In genomic region chr22:45009881-45010531, GRCh38 we compare ENCODE assay signal across 1 cellular context.
A peak's percentile ranks its signal among the peaks of the same experiment; 100 is the strongest.
TF ChIP-seq lines count a peak whose summit lies in the region.

Gene PHF21B, minus strand, starts transcription at chr22:45010005. Its CDS starts 456 bp downstream, at chr22:45009549.

TF ChIP-seq in HEK293, 187 proteins besides CTCF, POLR2A, EP300 and RAD21 (continued from another document and continues in another):
- TF ChIP-seq PRDM6 (tag by site-specific recombination; IDR thresholded peaks at IDR 0.05) (no peak), KLF10 (tag by site-specific recombination; IDR thresholded peaks at IDR 0.05) (peak; percentile 16; the same call in 1 of the 2 replicates), ZFHX2 (tag by site-specific recombination; conservative IDR thresholded peaks at IDR 0.05) (no peak), ZNF548 (tag by site-specific recombination; IDR thresholded peaks at IDR 0.05) (no peak), ZNF366 (tag by site-specific recombination; conservative IDR thresholded peaks at IDR 0.05) (peak; percentile 63), ZNF660 (tag by site-specific recombination; IDR thresholded peaks at IDR 0.05) (no peak), PRDM1 (tag by site-specific recombination; IDR thresholded peaks at IDR 0.05) (peak; percentile 67; the same call in 1 of the 2 replicates), TSHZ1 (tag by site-specific recombination; IDR thresholded peaks at IDR 0.05; ENCODE audit: borderline replicate concordance) (no peak), ZBTB20 (tag by site-specific recombination; IDR thresholded peaks at IDR 0.05) (peak; percentile 77), ZEB2 (tag by site-specific recombination; IDR thresholded peaks at IDR 0.05) (peak; percentile 64), ZNF473 (tag by site-specific recombination; IDR thresholded peaks at IDR 0.05) (no peak), SP7 (tag by site-specific recombination; IDR thresholded peaks at IDR 0.05) (peak; percentile 63; the same call in 1 of the 2 replicates), ZNF580 (tag by site-specific recombination; IDR thresholded peaks at IDR 0.05) (no peak), ZNF292 (tag by site-specific recombination; IDR thresholded peaks at IDR 0.05; ENCODE audit: borderline replicate concordance, low read depth) (no peak), ZNF211 (tag by site-specific recombination; IDR thresholded peaks at IDR 0.05; ENCODE audit: low read depth) (no peak), ZNF571 (tag by site-specific recombination; IDR thresholded peaks at IDR 0.05) (no peak), ZNF776 (tag by site-specific recombination; IDR thresholded peaks at IDR 0.05; ENCODE audit: borderline replicate concordance) (no peak), ZNF394 (tag by site-specific recombination; IDR thresholded peaks at IDR 0.05; ENCODE audit: borderline replicate concordance) (no peak), PRDM2 (tag by site-specific recombination; IDR thresholded peaks at IDR 0.05; ENCODE audit: borderline replicate concordance) (no peak), ZFP37 (tag by site-specific recombination; IDR thresholded peaks at IDR 0.05) (no peak), ZNF24 (tag by site-specific recombination; IDR thresholded peaks at IDR 0.05) (0 out of 2 replicates have a peak, but pooled peaks have one; percentile 29), ZNF639 (tag by site-specific recombination; IDR thresholded peaks at IDR 0.05) (0 out of 2 replicates have a peak, but pooled peaks have one; percentile 49), ZNF585B (tag by site-specific recombination; IDR thresholded peaks at IDR 0.05) (no peak), ZNF777 (tag by site-specific recombination; IDR thresholded peaks at IDR 0.05; ENCODE audit: borderline replicate concordance) (0 out of 2 replicates have a peak, but pooled peaks have one; percentile 31), ZNF19 (tag by site-specific recombination; IDR thresholded peaks at IDR 0.05; ENCODE audit: low read depth) (no peak), REPIN1 (tag by site-specific recombination; IDR thresholded peaks at IDR 0.05; ENCODE audit: low read depth) (no peak), ZNF501 (tag by site-specific recombination; IDR thresholded peaks at IDR 0.05) (peak; percentile 56; the same call in 1 of the 2 replicates), ZNF529 (tag by site-specific recombination; IDR thresholded peaks at IDR 0.05; ENCODE audit: insufficient replicate concordance) (no peak), REST (tag by site-specific recombination; IDR thresholded peaks at IDR 0.05) (no peak), ZSCAN30 (tag by site-specific recombination; IDR thresholded peaks at IDR 0.05) (peak; percentile 24; the same call in 1 of the 2 replicates), SP2 (tag by site-specific recombination; IDR thresholded peaks at IDR 0.05) (peak; percentile 39; the same call in 1 of the 2 replicates), ZBTB7A (tag by site-specific recombination; IDR thresholded peaks at IDR 0.05; ENCODE audit: low read depth) (no peak), KLF17 (tag by site-specific recombination; IDR thresholded peaks at IDR 0.05) (peak; percentile 88), INSM2 (tag by site-specific recombination; IDR thresholded peaks at IDR 0.05) (no peak), KLF9 (tag by site-specific recombination; IDR thresholded peaks at IDR 0.05; ENCODE audit: low read depth) (peak; percentile 21; the same call in 1 of the 2 replicates), PATZ1 (tag by site-specific recombination; IDR thresholded peaks at IDR 0.05) (peak; percentile 75)
